ENCODE assay signal across 18 cellular contexts in the genomic region with DNA sequence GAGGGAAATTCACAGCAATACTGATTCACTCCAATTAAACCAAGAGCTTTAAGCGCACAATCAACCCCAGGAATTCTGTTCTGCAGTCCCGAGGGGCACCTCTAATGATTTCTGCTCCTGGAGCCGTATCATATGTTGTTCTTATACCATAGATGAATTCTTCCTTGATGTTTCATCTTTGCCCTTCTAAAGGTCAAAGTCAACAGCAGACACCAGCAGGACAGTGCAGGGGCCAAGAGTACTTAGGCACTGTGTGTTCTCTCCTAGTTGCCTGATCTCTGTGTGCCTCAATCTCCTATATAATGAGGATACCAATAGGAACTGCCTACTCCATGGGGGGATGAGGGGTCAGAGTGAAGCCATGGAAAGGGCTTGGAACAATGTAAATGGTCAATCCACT. TPM values are rescaled to one million over a fixed set of nuclear protein-coding genes. Genes with fewer than 3 reads are reported as not detected.
"Had no signal": no experiment of that assay in that cellular context is flagged by ENCODE, and none has a peak within 500 bp of the region (broad histone marks: within the 10 kb centered on the region; RNA-seq: fewer than 3 reads in every experiment).

No MANE protein-coding gene starts in this region.

- H3K27ac ChIP-seq: esophagus squamous epithelium, spleen, upper lobe of left lung had no signal

- H3K4me1 Mint-ChIP-seq: activated T-helper 17 cell treated with anti-CD3 and anti-CD28 coated beads, Interleukin-2, amount 50 U/mL, for 72 hours; natural killer cell; stimulated activated memory B cell treated with anti-CD40 and anti-IgM and Interleukin-4, amounts not matched to agents 10 μg/mL and 1 μg/mL and 100 μg/mL, for 72 hours had no signal

- H3K36me3 ChIP-seq: esophagus squamous epithelium, spleen, upper lobe of left lung had no signal

- H3K36me3 Mint-ChIP-seq: natural killer cell; stimulated activated memory B cell treated with anti-CD40 and anti-IgM and Interleukin-4, amounts not matched to agents 10 μg/mL and 1 μg/mL and 100 μg/mL, for 72 hours had no signal

- DNase-seq: activated CD4-positive, alpha-beta T cell treated with anti-CD3 and anti-CD28 coated beads for 48 hours; activated CD8-positive, alpha-beta memory T cell treated with anti-CD3 and anti-CD28 coated beads, Interleukin-2, amount 50 U/mL, for 48 hours; activated CD8-positive, alpha-beta T cell treated with anti-CD3 and anti-CD28 coated beads, Interleukin-2, amount 10 ng/mL, durations not matched to agents 7 days and 5 days; activated naive CD4-positive, alpha-beta T cell treated with anti-CD3 and anti-CD28 coated beads for 36 hours; esophagus squamous epithelium; foreskin melanocyte; kidney glomerular epithelial cell; mammary epithelial cell; natural killer cell; posterior cingulate gyrus; right cardiac atrium; spleen; stimulated activated CD4-positive, alpha-beta T cell treated with anti-CD3 and anti-CD28 coated beads, Interleukin-1b, Interleukin-23, amount 100 ng/mL, for 48 hours; T-helper 9 cell; upper lobe of left lung had no signal

- H3K4me3 Mint-ChIP-seq: activated CD8-positive, alpha-beta T cell treated with anti-CD3 and anti-CD28 coated beads, Interleukin-2, amount 10 ng/mL, durations not matched to agents 7 days and 5 days; activated naive CD4-positive, alpha-beta T cell treated with anti-CD3 and anti-CD28 coated beads for 36 hours; activated T-helper 17 cell treated with anti-CD3 and anti-CD28 coated beads, Interleukin-2, amount 50 U/mL, for 72 hours; natural killer cell; stimulated activated memory B cell treated with anti-CD40 and anti-IgM and Interleukin-4, amounts not matched to agents 10 μg/mL and 1 μg/mL and 100 μg/mL, for 72 hours had no signal

- H3K4me3 ChIP-seq: esophagus squamous epithelium, spleen, upper lobe of left lung had no signal

- H3K4me1 ChIP-seq: esophagus squamous epithelium, spleen, upper lobe of left lung had no signal

- H3K27me3 ChIP-seq: upper lobe of left lung had no signal

- ATAC-seq: activated CD8-positive, alpha-beta T cell treated with anti-CD3 and anti-CD28 coated beads, Interleukin-2, amount 10 ng/mL, durations not matched to agents 7 days and 5 days; activated T-helper 17 cell treated with anti-CD3 and anti-CD28 coated beads, Interleukin-2, amount 50 U/mL, for 72 hours; natural killer cell; stimulated activated memory B cell treated with anti-CD40 and anti-IgM and Interleukin-4, amounts not matched to agents 10 μg/mL and 1 μg/mL and 100 μg/mL, for 72 hours had no signal

- H3K27ac Mint-ChIP-seq: activated CD8-positive, alpha-beta T cell treated with anti-CD3 and anti-CD28 coated beads, Interleukin-2, amount 10 ng/mL, durations not matched to agents 7 days and 5 days; activated naive CD4-positive, alpha-beta T cell treated with anti-CD3 and anti-CD28 coated beads for 36 hours; activated T-helper 17 cell treated with anti-CD3 and anti-CD28 coated beads, Interleukin-2, amount 50 U/mL, for 72 hours; natural killer cell; stimulated activated memory B cell treated with anti-CD40 and anti-IgM and Interleukin-4, amounts not matched to agents 10 μg/mL and 1 μg/mL and 100 μg/mL, for 72 hours had no signal

- H3K9me3 ChIP-seq: esophagus squamous epithelium, spleen, upper lobe of left lung had no signal

- H3K9me3 Mint-ChIP-seq: activated naive CD4-positive, alpha-beta T cell treated with anti-CD3 and anti-CD28 coated beads for 36 hours; activated T-helper 17 cell treated with anti-CD3 and anti-CD28 coated beads, Interleukin-2, amount 50 U/mL, for 72 hours; natural killer cell; stimulated activated memory B cell treated with anti-CD40 and anti-IgM and Interleukin-4, amounts not matched to agents 10 μg/mL and 1 μg/mL and 100 μg/mL, for 72 hours had no signal

RNA-seq across cellular contexts. Expression of a gene that starts 16.5 kb away (rescaled TPM):
- total RNA-seq: activated CD8-positive, alpha-beta T cell treated with anti-CD3 and anti-CD28 coated beads, Interleukin-2, amount 10 ng/mL, durations not matched to agents 7 days and 5 days; mononuclear cell; natural killer cell had no signal
